ENCODE assay signal across 1 cellular context in genomic region chrX:37679888-37680287, GRCh38.
TF ChIP-seq lines count a peak whose summit lies in the region.

No MANE protein-coding gene starts in this region.

TF ChIP-seq in K562, 482 proteins besides CTCF, POLR2A, EP300 and RAD21 (continued from another document):
- TF ChIP-seq, protein P1, sequence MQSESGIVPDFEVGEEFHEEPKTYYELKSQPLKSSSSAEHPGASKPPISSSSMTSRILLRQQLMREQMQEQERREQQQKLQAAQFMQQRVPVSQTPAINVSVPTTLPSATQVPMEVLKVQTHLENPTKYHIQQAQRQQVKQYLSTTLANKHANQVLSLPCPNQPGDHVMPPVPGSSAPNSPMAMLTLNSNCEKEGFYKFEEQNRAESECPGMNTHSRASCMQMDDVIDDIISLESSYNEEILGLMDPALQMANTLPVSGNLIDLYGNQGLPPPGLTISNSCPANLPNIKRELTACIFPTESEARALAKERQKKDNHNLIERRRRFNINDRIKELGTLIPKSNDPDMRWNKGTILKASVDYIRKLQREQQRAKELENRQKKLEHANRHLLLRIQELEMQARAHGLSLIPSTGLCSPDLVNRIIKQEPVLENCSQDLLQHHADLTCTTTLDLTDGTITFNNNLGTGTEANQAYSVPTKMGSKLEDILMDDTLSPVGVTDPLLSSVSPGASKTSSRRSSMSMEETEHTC (IDR thresholded peaks at IDR 0.05), result 0 out of 2 replicates have a peak, but pooled peaks have one; percentile 19
- TF ChIP-seq RAD51 (IDR thresholded peaks at IDR 0.05; ENCODE audit: borderline replicate concordance, low read depth), result peak; percentile 50
- TF ChIP-seq TBL1XR1 (IDR thresholded peaks at IDR 0.05; ENCODE audit: low read length in 2 of 2), result 0 out of 4 replicates have a peak, but pooled peaks of 1 of the 2 experiments have one; percentile 12
- no peak for TF ChIP-seq ETV6 (IDR thresholded peaks at IDR 0.05; ENCODE audit: borderline replicate concordance in 1 of 2, low read depth in 2 of 2, low read length in 1 of 2)
- no peak for TF ChIP-seq ETV6 (CRISPR knock-in tag; IDR thresholded peaks at IDR 0.05; ENCODE audit: borderline replicate concordance)
- peak; percentile 23; the same call in 1 of the 2 replicates for TF ChIP-seq STAT5A (IDR thresholded peaks at IDR 0.05; ENCODE audit: borderline replicate concordance, low read length)
- TF ChIP-seq, protein P2, sequence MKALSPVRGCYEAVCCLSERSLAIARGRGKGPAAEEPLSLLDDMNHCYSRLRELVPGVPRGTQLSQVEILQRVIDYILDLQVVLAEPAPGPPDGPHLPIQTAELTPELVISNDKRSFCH (CRISPR knock-in tag; IDR thresholded peaks at IDR 0.05), result no peak
- TF ChIP-seq, protein P2 (tag; IDR thresholded peaks at IDR 0.05), result no peak
- TF ChIP-seq ZFX (CRISPR knock-in tag; IDR thresholded peaks at IDR 0.05), result peak; percentile 54
- peak; percentile 57; the same call in 1 of the 2 replicates for TF ChIP-seq KLF16 (IDR thresholded peaks at IDR 0.05)
- TF ChIP-seq TRIM24 (IDR thresholded peaks at IDR 0.05), result peak in 1 of 2 experiments; percentile 44; a peak in 1 of 4 replicates
- peak; percentile 58; the same call in 1 of the 2 replicates for TF ChIP-seq DPF2 (IDR thresholded peaks at IDR 0.05)
- peak; percentile 30; the same call in 1 of the 2 replicates for TF ChIP-seq SMARCA4 (IDR thresholded peaks at IDR 0.05)
- TF ChIP-seq TOE1 (IDR thresholded peaks at IDR 0.05; ENCODE audit: borderline replicate concordance), result peak; percentile 82
- no peak for TF ChIP-seq TOE1 (CRISPR knock-in tag; IDR thresholded peaks at IDR 0.05; ENCODE audit: borderline replicate concordance, low read depth)
- TF ChIP-seq PRMT5 (CRISPR knock-in tag; IDR thresholded peaks at IDR 0.05), result no peak
- peak; percentile 74; the same call in 1 of the 2 replicates for TF ChIP-seq EHMT2 (IDR thresholded peaks at IDR 0.05)
- peak; percentile 76 for TF ChIP-seq TCF3 (CRISPR knock-in tag; IDR thresholded peaks at IDR 0.05)
- TF ChIP-seq PML (IDR thresholded peaks at IDR 0.05; ENCODE audit: low read length), result peak; percentile 50; the same call in 1 of the 2 replicates
- TF ChIP-seq ZNF644 (tag; IDR thresholded peaks at IDR 0.05; ENCODE audit: low read depth), result peak; percentile 59; the same call in 1 of the 2 replicates
- peak; percentile 36; the same call in 1 of the 2 replicates for TF ChIP-seq GATA2 (CRISPR knock-in tag; IDR thresholded peaks at IDR 0.05)
- TF ChIP-seq HMBOX1 (IDR thresholded peaks at IDR 0.05), result 0 out of 2 replicates have a peak, but pooled peaks have one; percentile 38
- peak; percentile 41; the same call in 1 of the 2 replicates for TF ChIP-seq SMARCE1 (IDR thresholded peaks at IDR 0.05)
- TF ChIP-seq, protein P3, sequence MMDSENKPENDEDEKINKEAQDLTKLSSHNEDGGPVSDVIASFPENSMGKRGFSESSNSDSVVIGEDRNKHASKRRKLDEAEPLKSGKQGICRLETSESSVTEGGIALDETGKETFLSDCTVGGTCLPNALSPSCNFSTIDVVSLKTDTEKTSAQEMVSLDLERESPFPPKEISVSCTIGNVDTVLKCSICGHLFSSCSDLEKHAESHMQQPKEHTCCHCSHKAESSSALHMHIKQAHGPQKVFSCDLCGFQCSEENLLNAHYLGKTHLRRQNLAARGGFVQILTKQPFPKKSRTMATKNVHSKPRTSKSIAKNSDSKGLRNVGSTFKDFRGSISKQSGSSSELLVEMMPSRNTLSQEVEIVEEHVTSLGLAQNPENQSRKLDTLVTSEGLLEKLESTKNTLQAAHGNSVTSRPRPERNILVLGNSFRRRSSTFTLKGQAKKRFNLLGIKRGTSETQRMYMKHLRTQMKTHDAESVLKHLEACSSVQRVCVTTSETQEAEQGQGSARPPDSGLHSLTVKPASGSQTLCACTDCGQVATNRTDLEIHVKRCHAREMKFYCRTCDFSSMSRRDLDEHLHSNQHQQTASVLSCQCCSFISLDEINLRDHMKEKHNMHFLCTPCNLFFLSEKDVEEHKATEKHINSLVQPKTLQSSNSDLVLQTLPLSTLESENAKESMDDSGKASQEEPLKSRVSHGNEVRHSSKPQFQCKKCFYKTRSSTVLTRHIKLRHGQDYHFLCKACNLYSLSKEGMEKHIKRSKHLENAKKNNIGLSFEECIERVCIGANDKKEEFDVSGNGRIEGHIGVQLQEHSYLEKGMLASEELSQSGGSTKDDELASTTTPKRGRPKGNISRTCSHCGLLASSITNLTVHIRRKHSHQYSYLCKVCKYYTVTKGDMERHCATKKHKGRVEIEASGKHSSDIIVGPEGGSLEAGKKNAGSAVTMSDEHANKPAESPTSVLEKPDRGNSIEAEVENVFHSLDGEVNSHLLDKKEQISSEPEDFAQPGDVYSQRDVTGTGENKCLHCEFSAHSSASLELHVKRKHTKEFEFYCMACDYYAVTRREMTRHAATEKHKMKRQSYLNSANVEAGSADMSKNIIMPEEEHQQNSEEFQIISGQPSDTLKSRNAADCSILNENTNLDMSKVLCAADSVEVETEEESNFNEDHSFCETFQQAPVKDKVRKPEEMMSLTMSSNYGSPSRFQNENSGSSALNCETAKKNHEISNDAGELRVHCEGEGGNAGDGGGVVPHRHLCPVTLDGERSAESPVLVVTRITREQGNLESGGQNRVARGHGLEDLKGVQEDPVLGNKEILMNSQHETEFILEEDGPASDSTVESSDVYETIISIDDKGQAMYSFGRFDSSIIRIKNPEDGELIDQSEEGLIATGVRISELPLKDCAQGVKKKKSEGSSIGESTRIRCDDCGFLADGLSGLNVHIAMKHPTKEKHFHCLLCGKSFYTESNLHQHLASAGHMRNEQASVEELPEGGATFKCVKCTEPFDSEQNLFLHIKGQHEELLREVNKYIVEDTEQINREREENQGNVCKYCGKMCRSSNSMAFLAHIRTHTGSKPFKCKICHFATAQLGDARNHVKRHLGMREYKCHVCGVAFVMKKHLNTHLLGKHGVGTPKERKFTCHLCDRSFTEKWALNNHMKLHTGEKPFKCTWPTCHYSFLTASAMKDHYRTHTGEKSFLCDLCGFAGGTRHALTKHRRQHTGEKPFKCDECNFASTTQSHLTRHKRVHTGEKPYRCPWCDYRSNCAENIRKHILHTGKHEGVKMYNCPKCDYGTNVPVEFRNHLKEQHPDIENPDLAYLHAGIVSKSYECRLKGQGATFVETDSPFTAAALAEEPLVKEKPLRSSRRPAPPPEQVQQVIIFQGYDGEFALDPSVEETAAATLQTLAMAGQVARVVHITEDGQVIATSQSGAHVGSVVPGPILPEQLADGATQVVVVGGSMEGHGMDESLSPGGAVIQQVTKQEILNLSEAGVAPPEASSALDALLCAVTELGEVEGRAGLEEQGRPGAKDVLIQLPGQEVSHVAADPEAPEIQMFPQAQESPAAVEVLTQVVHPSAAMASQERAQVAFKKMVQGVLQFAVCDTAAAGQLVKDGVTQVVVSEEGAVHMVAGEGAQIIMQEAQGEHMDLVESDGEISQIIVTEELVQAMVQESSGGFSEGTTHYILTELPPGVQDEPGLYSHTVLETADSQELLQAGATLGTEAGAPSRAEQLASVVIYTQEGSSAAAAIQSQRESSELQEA (IDR thresholded peaks at IDR 0.05; ENCODE audit: low read depth), result no peak
- TF ChIP-seq TEAD4 (IDR thresholded peaks at IDR 0.05; ENCODE audit: low read length), result peak; percentile 85
- TF ChIP-seq TEAD4 (CRISPR knock-in tag; IDR thresholded peaks at IDR 0.05; ENCODE audit: borderline replicate concordance), result no peak
- no peak for TF ChIP-seq NR2C2 (CRISPR knock-in tag; IDR thresholded peaks at IDR 0.05)
- peak; percentile 41; the same call in 1 of the 2 replicates for TF ChIP-seq NR2C2 (tag; IDR thresholded peaks at IDR 0.05)
- peak; percentile 53; the same call in 1 of the 2 replicates for TF ChIP-seq SOX6 (IDR thresholded peaks at IDR 0.05)
- TF ChIP-seq KDM1A (IDR thresholded peaks at IDR 0.05), result peak; percentile 69 to 75
- no peak for TF ChIP-seq ELF2 (CRISPR knock-in tag; IDR thresholded peaks at IDR 0.05)
- TF ChIP-seq, protein P4, sequence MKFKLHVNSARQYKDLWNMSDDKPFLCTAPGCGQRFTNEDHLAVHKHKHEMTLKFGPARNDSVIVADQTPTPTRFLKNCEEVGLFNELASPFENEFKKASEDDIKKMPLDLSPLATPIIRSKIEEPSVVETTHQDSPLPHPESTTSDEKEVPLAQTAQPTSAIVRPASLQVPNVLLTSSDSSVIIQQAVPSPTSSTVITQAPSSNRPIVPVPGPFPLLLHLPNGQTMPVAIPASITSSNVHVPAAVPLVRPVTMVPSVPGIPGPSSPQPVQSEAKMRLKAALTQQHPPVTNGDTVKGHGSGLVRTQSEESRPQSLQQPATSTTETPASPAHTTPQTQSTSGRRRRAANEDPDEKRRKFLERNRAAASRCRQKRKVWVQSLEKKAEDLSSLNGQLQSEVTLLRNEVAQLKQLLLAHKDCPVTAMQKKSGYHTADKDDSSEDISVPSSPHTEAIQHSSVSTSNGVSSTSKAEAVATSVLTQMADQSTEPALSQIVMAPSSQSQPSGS (CRISPR knock-in tag; IDR thresholded peaks at IDR 0.05), result no peak
- peak; percentile 49; the same call in 1 of the 2 replicates for TF ChIP-seq CTBP1 (IDR thresholded peaks at IDR 0.05; ENCODE audit: borderline replicate concordance)
- TF ChIP-seq HDAC2 (IDR thresholded peaks at IDR 0.05), result peak; percentile 53; the same call in 1 of the 2 replicates
- TF ChIP-seq IRF2 (CRISPR knock-in tag; IDR thresholded peaks at IDR 0.05), result no peak
- no peak for TF ChIP-seq SUPT5H (IDR thresholded peaks at IDR 0.05)
- peak; percentile 79 for TF ChIP-seq CBFA2T2 (conservative IDR thresholded peaks at IDR 0.05)
- TF ChIP-seq NEUROD1 (IDR thresholded peaks at IDR 0.05; ENCODE audit: borderline replicate concordance, low read depth, low read length, partially characterized antibody), result no peak
- peak; percentile 87 for TF ChIP-seq CBFA2T3 (IDR thresholded peaks at IDR 0.05)
- TF ChIP-seq SRSF7 (optimal IDR thresholded peaks at IDR 0.05; ENCODE audit: low read depth, low read length), result no peak
- TF ChIP-seq TFE3 (CRISPR knock-in tag; IDR thresholded peaks at IDR 0.05), result peak; percentile 83
- TF ChIP-seq RCOR1 (IDR thresholded peaks at IDR 0.05; ENCODE audit: borderline replicate concordance in 1 of 2, low read depth in 2 of 2, low read length in 2 of 2), result peak in 1 of 2 experiments; percentile 91; a peak in 3 of 4 replicates
